Comparison of ENCODE assay signal across 1 cellular context in the genomic region with DNA sequence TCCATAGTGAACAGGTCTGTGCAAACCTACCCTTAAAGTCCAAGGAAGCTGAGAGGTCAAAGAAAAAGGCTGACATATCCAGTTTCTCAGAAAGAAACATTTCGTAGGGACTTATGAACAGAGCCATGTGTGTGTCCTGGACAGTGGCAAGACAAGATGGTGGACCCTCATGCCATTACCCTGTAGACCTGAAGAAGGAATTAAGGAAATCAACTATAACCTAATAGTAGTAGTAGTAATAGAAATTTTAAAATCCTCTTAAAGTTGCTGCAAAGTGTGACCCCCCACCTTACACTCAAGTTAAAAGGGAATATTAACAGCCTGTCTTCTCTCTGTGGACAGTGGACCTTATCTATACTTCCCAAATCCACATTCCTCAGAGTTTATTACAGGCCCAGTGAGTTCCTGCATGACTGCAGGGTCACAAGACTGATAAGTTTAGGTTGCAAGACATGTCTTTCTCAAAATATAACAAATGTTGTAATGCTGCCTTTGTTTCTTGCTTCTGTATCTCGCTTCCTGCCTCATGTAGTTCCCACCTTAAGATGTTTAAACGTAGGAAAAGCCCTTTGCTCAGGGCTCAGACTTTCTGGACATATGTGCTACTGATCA.
A peak's percentile ranks its signal among the peaks of the same experiment; 100 is the strongest.
TF ChIP-seq lines count a peak whose summit lies in the region.

No MANE protein-coding gene starts in this region.

TF ChIP-seq in K562, 482 proteins besides CTCF, POLR2A, EP300 and RAD21 (continued from another document and continues in another):
- TF ChIP-seq HMG20A (CRISPR knock-in tag; conservative IDR thresholded peaks at IDR 0.05): no peak
- peak; percentile 62 for TF ChIP-seq TEAD4 (IDR thresholded peaks at IDR 0.05; ENCODE audit: low read length)
- TF ChIP-seq TEAD4 (CRISPR knock-in tag; IDR thresholded peaks at IDR 0.05; ENCODE audit: borderline replicate concordance): no peak
- TF ChIP-seq ARID4B (CRISPR knock-in tag; IDR thresholded peaks at IDR 0.05): no peak
- 0 out of 2 replicates have a peak, but pooled peaks have one; percentile 40 for TF ChIP-seq CHAMP1 (IDR thresholded peaks at IDR 0.05)
- TF ChIP-seq RBM14 (IDR thresholded peaks at IDR 0.05; ENCODE audit: borderline replicate concordance, insufficient read depth, low read depth, low read length): no peak
- no peak for TF ChIP-seq NR4A1 (CRISPR knock-in tag; IDR thresholded peaks at IDR 0.05)
- no peak for TF ChIP-seq NR4A1 (tag; IDR thresholded peaks at IDR 0.05)
- TF ChIP-seq POLR2AphosphoS2 (IDR thresholded peaks at IDR 0.05; ENCODE audit: low read length): no peak
- no peak for TF ChIP-seq NCOA4 (IDR thresholded peaks at IDR 0.05; ENCODE audit: partially characterized antibody)
- TF ChIP-seq PCBP2 (IDR thresholded peaks at IDR 0.05; ENCODE audit: low read depth, low read length, poor library complexity, severe bottlenecking): no peak
- no peak for TF ChIP-seq RBM39 (optimal IDR thresholded peaks at IDR 0.05; ENCODE audit: low read depth, low read length)
- TF ChIP-seq HLTF (IDR thresholded peaks at IDR 0.05): no peak
- no peak for TF ChIP-seq MAFF (IDR thresholded peaks at IDR 0.05; ENCODE audit: low read length)
- TF ChIP-seq ZBTB12 (CRISPR knock-in tag; IDR thresholded peaks at IDR 0.05): no peak
- TF ChIP-seq FOXA3 (CRISPR knock-in tag; conservative IDR thresholded peaks at IDR 0.05 in 1 of 2, IDR thresholded peaks at IDR 0.05 in 1 of 2): peak in 1 of 2 experiments; percentile 40; a peak in 1 of 4 replicates
- no peak for TF ChIP-seq ZNF212 (CRISPR knock-in tag; IDR thresholded peaks at IDR 0.05)
- TF ChIP-seq HDAC2 (IDR thresholded peaks at IDR 0.05): no peak
- no peak for TF ChIP-seq ZNF165 (CRISPR knock-in tag; IDR thresholded peaks at IDR 0.05; ENCODE audit: borderline replicate concordance)
- no peak for TF ChIP-seq ZBTB49 (CRISPR knock-in tag; IDR thresholded peaks at IDR 0.05; ENCODE audit: borderline replicate concordance)
- no peak for TF ChIP-seq ZEB2 (IDR thresholded peaks at IDR 0.05)
- no peak for TF ChIP-seq HOXB6 (CRISPR knock-in tag; IDR thresholded peaks at IDR 0.05; ENCODE audit: borderline replicate concordance)
- no peak for TF ChIP-seq FOXK1 (CRISPR knock-in tag; IDR thresholded peaks at IDR 0.05; ENCODE audit: borderline replicate concordance)
- TF ChIP-seq ILF3 (IDR thresholded peaks at IDR 0.05; ENCODE audit: borderline replicate concordance): no peak
- no peak for TF ChIP-seq POLR3G (IDR thresholded peaks at IDR 0.05; ENCODE audit: extremely low read depth, insufficient read length, insufficient replicate concordance)
- TF ChIP-seq NFRKB (IDR thresholded peaks at IDR 0.05; ENCODE audit: low read depth): no peak
- no peak for TF ChIP-seq NBN (IDR thresholded peaks at IDR 0.05; ENCODE audit: low read depth)
- TF ChIP-seq TCF3 (CRISPR knock-in tag; IDR thresholded peaks at IDR 0.05): peak; percentile 88
- TF ChIP-seq CTCFL (IDR thresholded peaks at IDR 0.05; ENCODE audit: borderline replicate concordance, insufficient read depth, low read depth, low read length, poor library complexity, severe bottlenecking): no peak
- no peak for TF ChIP-seq YBX1 (IDR thresholded peaks at IDR 0.05)
- no peak for TF ChIP-seq NCOA6 (IDR thresholded peaks at IDR 0.05)
- TF ChIP-seq ZNF644 (tag; IDR thresholded peaks at IDR 0.05; ENCODE audit: low read depth): peak; percentile 69; the same call in 1 of the 2 replicates
- no peak for TF ChIP-seq RBFOX2 (IDR thresholded peaks at IDR 0.05; ENCODE audit: low read depth, low read length)
- TF ChIP-seq ZBTB33 (CRISPR knock-in tag; IDR thresholded peaks at IDR 0.05): no peak
- TF ChIP-seq SMAD1 (IDR thresholded peaks at IDR 0.05; ENCODE audit: low read depth, low read length, partially characterized antibody): no peak
- TF ChIP-seq NFATC3 (IDR thresholded peaks at IDR 0.05): no peak
- 0 out of 2 replicates have a peak, but pooled peaks have one; percentile 13 for TF ChIP-seq FOSL1 (tag; conservative IDR thresholded peaks at IDR 0.05)
- TF ChIP-seq SMAD4 (CRISPR knock-in tag; conservative IDR thresholded peaks at IDR 0.05): peak; percentile 69
- TF ChIP-seq XRCC3 (IDR thresholded peaks at IDR 0.05): no peak
- TF ChIP-seq ZNF785 (CRISPR knock-in tag; IDR thresholded peaks at IDR 0.05): no peak
- TF ChIP-seq ZFP36 (IDR thresholded peaks at IDR 0.05; ENCODE audit: low read depth, low read length, partially characterized antibody): no peak
- TF ChIP-seq MXI1 (IDR thresholded peaks at IDR 0.05; ENCODE audit: low read depth, low read length): no peak
- TF ChIP-seq, protein P1, sequence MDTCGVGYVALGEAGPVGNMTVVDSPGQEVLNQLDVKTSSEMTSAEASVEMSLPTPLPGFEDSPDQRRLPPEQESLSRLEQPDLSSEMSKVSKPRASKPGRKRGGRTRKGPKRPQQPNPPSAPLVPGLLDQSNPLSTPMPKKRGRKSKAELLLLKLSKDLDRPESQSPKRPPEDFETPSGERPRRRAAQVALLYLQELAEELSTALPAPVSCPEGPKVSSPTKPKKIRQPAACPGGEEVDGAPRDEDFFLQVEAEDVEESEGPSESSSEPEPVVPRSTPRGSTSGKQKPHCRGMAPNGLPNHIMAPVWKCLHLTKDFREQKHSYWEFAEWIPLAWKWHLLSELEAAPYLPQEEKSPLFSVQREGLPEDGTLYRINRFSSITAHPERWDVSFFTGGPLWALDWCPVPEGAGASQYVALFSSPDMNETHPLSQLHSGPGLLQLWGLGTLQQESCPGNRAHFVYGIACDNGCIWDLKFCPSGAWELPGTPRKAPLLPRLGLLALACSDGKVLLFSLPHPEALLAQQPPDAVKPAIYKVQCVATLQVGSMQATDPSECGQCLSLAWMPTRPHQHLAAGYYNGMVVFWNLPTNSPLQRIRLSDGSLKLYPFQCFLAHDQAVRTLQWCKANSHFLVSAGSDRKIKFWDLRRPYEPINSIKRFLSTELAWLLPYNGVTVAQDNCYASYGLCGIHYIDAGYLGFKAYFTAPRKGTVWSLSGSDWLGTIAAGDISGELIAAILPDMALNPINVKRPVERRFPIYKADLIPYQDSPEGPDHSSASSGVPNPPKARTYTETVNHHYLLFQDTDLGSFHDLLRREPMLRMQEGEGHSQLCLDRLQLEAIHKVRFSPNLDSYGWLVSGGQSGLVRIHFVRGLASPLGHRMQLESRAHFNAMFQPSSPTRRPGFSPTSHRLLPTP (IDR thresholded peaks at IDR 0.05; ENCODE audit: borderline replicate concordance, extremely low read depth, insufficient read length): no peak
- no peak for TF ChIP-seq ZNF184 (CRISPR knock-in tag; IDR thresholded peaks at IDR 0.05)
- TF ChIP-seq ATF1 (CRISPR knock-in tag; IDR thresholded peaks at IDR 0.05): no peak
- no peak for TF ChIP-seq ATF1 (tag; IDR thresholded peaks at IDR 0.05)
- no peak for TF ChIP-seq PRPF4 (IDR thresholded peaks at IDR 0.05; ENCODE audit: insufficient read depth, low read depth, low read length, poor library complexity, severe bottlenecking)
- no peak for TF ChIP-seq CCAR2 (IDR thresholded peaks at IDR 0.05; ENCODE audit: low read depth, low read length)
